26 cellular contexts compared by ENCODE assay signal in genomic region chr17:17147821-17148220, GRCh38. TPM values are rescaled to one million over a fixed set of nuclear protein-coding genes. Genes with fewer than 3 reads are reported as not detected.
DNase-seq lines count a peak whose midpoint lies in the region; ATAC-seq lines count a peak whose summit lies in the region.
"Had no signal": no experiment of that assay in that cellular context is flagged by ENCODE, and none has a peak within 500 bp of the region (broad histone marks: within the 10 kb centered on the region; RNA-seq: fewer than 3 reads in every experiment).

No MANE protein-coding gene starts in this region.

- DNase-seq in activated T-cell treated with anti-CD3 and anti-CD28 coated beads, Interleukin-2, amount 50 U/mL, for 24 hours, result no peak
- DNase-seq in activated T-cell treated with anti-CD3 and anti-CD28 coated beads, Interleukin-2, amount 50 U/mL, for 72 hours, result no peak
- DNase-seq in fibroblast of peridontal ligament (ENCODE audit: extremely low read depth) (peak; percentile 72), T-cell (no peak)
- DNase-seq in stimulated activated effector memory CD8-positive, alpha-beta T cell treated with anti-CD3 and anti-CD28 coated beads, Interleukin-12 subunit alpha, Interleukin-12 subunit beta, amount 100 ng/mL, for 72 hours (ENCODE audit: low spot score in 2 of 2), result no peak
- DNase-seq in stimulated activated CD4-positive, alpha-beta T cell treated with anti-CD3 and anti-CD28 coated beads, Interleukin-2, amount 100 ng/mL, for 48 hours, result no peak
- DNase-seq: 8988T; activated gamma-delta T cell; activated naive CD8-positive, alpha-beta T cell treated with anti-CD3 and anti-CD28 coated beads, Interleukin-2, amount 50 U/mL, for 24 hours; activated T-cell treated with anti-CD3 and anti-CD28 coated beads for 4 hours; COR-L47; DMS53; erythroblast; GF-D8; Kasumi-1; mucosa of descending colon; SK-N-SH; stimulated activated CD4-positive, alpha-beta T cell treated with anti-CD3 and anti-CD28 coated beads, Interleukin-2, amount 100 ng/mL, for 24 hours; T-helper 17 cell; transverse colon had no signal

- H3K27ac Mint-ChIP-seq in activated T-cell treated with anti-CD3 and anti-CD28 coated beads, Interleukin-2, amount 50 U/mL, for 24 hours, result peak overlapping the region; percentile 1
- H3K27ac Mint-ChIP-seq in activated T-cell treated with anti-CD3 and anti-CD28 coated beads, Interleukin-2, amount 50 U/mL, for 72 hours, result no peak overlapping the region
- H3K27ac Mint-ChIP-seq in activated T-helper 17 cell treated with anti-CD3 and anti-CD28 coated beads, Interleukin-2, amount 50 U/mL, for 72 hours, result peak overlapping the region; percentile 83
- peak overlapping the region; percentile 68 for H3K27ac Mint-ChIP-seq in stimulated activated effector memory CD8-positive, alpha-beta T cell treated with anti-CD3 and anti-CD28 coated beads, Interleukin-12 subunit alpha, Interleukin-12 subunit beta, amount 100 ng/mL, for 72 hours
- no peak overlapping the region for H3K27ac Mint-ChIP-seq in T-cell
- H3K27ac Mint-ChIP-seq: activated naive CD8-positive, alpha-beta T cell treated with anti-CD3 and anti-CD28 coated beads, Interleukin-2, amount 50 U/mL, for 24 hours; natural killer cell treated with Interleukin-12 subunit alpha and Interleukin-12 subunit beta and Interleukin-15 and Interleukin-18, amount 100 ng/mL, for 72 hours; T-helper 17 cell had no signal

- H3K27me3 Mint-ChIP-seq in activated T-cell treated with anti-CD3 and anti-CD28 coated beads, Interleukin-2, amount 50 U/mL, for 24 hours, result no peaks in the 10 kb centered on the region
- no peaks in the 10 kb centered on the region for H3K27me3 Mint-ChIP-seq in activated T-cell treated with anti-CD3 and anti-CD28 coated beads, Interleukin-2, amount 50 U/mL, for 72 hours (ENCODE audit: low read depth)
- no peaks in the 10 kb centered on the region for H3K27me3 Mint-ChIP-seq in activated T-helper 17 cell treated with anti-CD3 and anti-CD28 coated beads, Interleukin-2, amount 50 U/mL, for 72 hours
- H3K27me3 Mint-ChIP-seq in T-cell, result no peaks in the 10 kb centered on the region
- H3K27me3 Mint-ChIP-seq: activated naive CD8-positive, alpha-beta T cell treated with anti-CD3 and anti-CD28 coated beads, Interleukin-2, amount 50 U/mL, for 24 hours; brain; natural killer cell treated with Interleukin-12 subunit alpha and Interleukin-12 subunit beta and Interleukin-15 and Interleukin-18, amount 100 ng/mL, for 72 hours; T-helper 17 cell had no signal

- no peaks in the 10 kb centered on the region for H3K9me3 Mint-ChIP-seq in activated T-cell treated with anti-CD3 and anti-CD28 coated beads, Interleukin-2, amount 50 U/mL, for 24 hours
- no peaks in the 10 kb centered on the region for H3K9me3 Mint-ChIP-seq in activated T-cell treated with anti-CD3 and anti-CD28 coated beads, Interleukin-2, amount 50 U/mL, for 72 hours
- no peaks in the 10 kb centered on the region for H3K9me3 Mint-ChIP-seq in activated T-helper 17 cell treated with anti-CD3 and anti-CD28 coated beads, Interleukin-2, amount 50 U/mL, for 72 hours
- no peaks in the 10 kb centered on the region for H3K9me3 Mint-ChIP-seq in stimulated activated effector memory CD8-positive, alpha-beta T cell treated with anti-CD3 and anti-CD28 coated beads, Interleukin-12 subunit alpha, Interleukin-12 subunit beta, amount 100 ng/mL, for 72 hours
- no peaks in the 10 kb centered on the region for H3K9me3 Mint-ChIP-seq in T-cell
- H3K9me3 Mint-ChIP-seq: activated naive CD8-positive, alpha-beta T cell treated with anti-CD3 and anti-CD28 coated beads, Interleukin-2, amount 50 U/mL, for 24 hours; brain; natural killer cell treated with Interleukin-12 subunit alpha and Interleukin-12 subunit beta and Interleukin-15 and Interleukin-18, amount 100 ng/mL, for 72 hours had no signal

- H3K4me1 Mint-ChIP-seq in activated T-cell treated with anti-CD3 and anti-CD28 coated beads, Interleukin-2, amount 50 U/mL, for 24 hours (ENCODE audit: low read depth), result peaks cover 29% of the 10 kb centered on the region
- peaks cover 30% of the 10 kb centered on the region for H3K4me1 Mint-ChIP-seq in activated T-cell treated with anti-CD3 and anti-CD28 coated beads, Interleukin-2, amount 50 U/mL, for 72 hours (ENCODE audit: low read depth)
- peaks cover 43% of the 10 kb centered on the region for H3K4me1 Mint-ChIP-seq in activated T-helper 17 cell treated with anti-CD3 and anti-CD28 coated beads, Interleukin-2, amount 50 U/mL, for 72 hours
- H3K4me1 Mint-ChIP-seq in stimulated activated effector memory CD8-positive, alpha-beta T cell treated with anti-CD3 and anti-CD28 coated beads, Interleukin-12 subunit alpha, Interleukin-12 subunit beta, amount 100 ng/mL, for 72 hours, result peaks cover 51% of the 10 kb centered on the region
- peaks cover 16 to 25% (median 18%) of the 10 kb centered on the region in 3 donors for H3K4me1 Mint-ChIP-seq in T-cell
- H3K4me1 Mint-ChIP-seq: brain had no signal

- peaks cover 92% of the 10 kb centered on the region for H3K36me3 Mint-ChIP-seq in activated T-cell treated with anti-CD3 and anti-CD28 coated beads, Interleukin-2, amount 50 U/mL, for 24 hours (ENCODE audit: low read depth)
- H3K36me3 Mint-ChIP-seq in activated T-cell treated with anti-CD3 and anti-CD28 coated beads, Interleukin-2, amount 50 U/mL, for 72 hours (ENCODE audit: insufficient read depth in 2 of 2), result peaks cover 0 to 4% of the 10 kb centered on the region in 2 donors
- H3K36me3 Mint-ChIP-seq in activated T-helper 17 cell treated with anti-CD3 and anti-CD28 coated beads, Interleukin-2, amount 50 U/mL, for 72 hours (ENCODE audit: low read depth), result peaks cover 88% of the 10 kb centered on the region
- peaks cover 84% of the 10 kb centered on the region for H3K36me3 Mint-ChIP-seq in stimulated activated effector memory CD8-positive, alpha-beta T cell treated with anti-CD3 and anti-CD28 coated beads, Interleukin-12 subunit alpha, Interleukin-12 subunit beta, amount 100 ng/mL, for 72 hours
- peaks cover 50% of the 10 kb centered on the region for H3K36me3 Mint-ChIP-seq in T-cell
- H3K36me3 Mint-ChIP-seq: natural killer cell treated with Interleukin-12 subunit alpha and Interleukin-12 subunit beta and Interleukin-15 and Interleukin-18, amount 100 ng/mL, for 72 hours had no signal

- ATAC-seq in activated T-cell treated with anti-CD3 and anti-CD28 coated beads, Interleukin-2, amount 50 U/mL, for 72 hours (replicated peaks in 1 of 2), result no peak
- ATAC-seq in activated T-helper 17 cell treated with anti-CD3 and anti-CD28 coated beads, Interleukin-2, amount 50 U/mL, for 72 hours (replicated peaks), result no peak
- no peak for ATAC-seq in stimulated activated effector memory CD8-positive, alpha-beta T cell treated with anti-CD3 and anti-CD28 coated beads, Interleukin-12 subunit alpha, Interleukin-12 subunit beta, amount 100 ng/mL, for 72 hours
- ATAC-seq in HG02623 (IDR thresholded peaks at IDR 0.05; ENCODE audit: unreplicated experiment), result no peak
- ATAC-seq in T-cell (replicated peaks in 1 of 4), result no peak
- ATAC-seq: activated naive CD8-positive, alpha-beta T cell treated with anti-CD3 and anti-CD28 coated beads, Interleukin-2, amount 50 U/mL, for 24 hours; HepG2; mucosa of descending colon; natural killer cell treated with Interleukin-12 subunit alpha and Interleukin-12 subunit beta and Interleukin-15 and Interleukin-18, amount 100 ng/mL, for 72 hours; T-helper 17 cell had no signal

- CTCF ChIA-PET in T-cell (lab: Charles Lee), result no interaction called here

- POLR2A ChIA-PET in T-cell (lab: Charles Lee), result no interaction called here

- no peak overlapping the region for H3K4me3 Mint-ChIP-seq in activated T-cell treated with anti-CD3 and anti-CD28 coated beads, Interleukin-2, amount 50 U/mL, for 24 hours
- no peak overlapping the region for H3K4me3 Mint-ChIP-seq in activated T-cell treated with anti-CD3 and anti-CD28 coated beads, Interleukin-2, amount 50 U/mL, for 72 hours
- no peak overlapping the region for H3K4me3 Mint-ChIP-seq in activated T-helper 17 cell treated with anti-CD3 and anti-CD28 coated beads, Interleukin-2, amount 50 U/mL, for 72 hours
- H3K4me3 Mint-ChIP-seq in stimulated activated effector memory CD8-positive, alpha-beta T cell treated with anti-CD3 and anti-CD28 coated beads, Interleukin-12 subunit alpha, Interleukin-12 subunit beta, amount 100 ng/mL, for 72 hours, result no peak overlapping the region
- H3K4me3 Mint-ChIP-seq in T-cell, result no peak overlapping the region
- H3K4me3 Mint-ChIP-seq: activated naive CD8-positive, alpha-beta T cell treated with anti-CD3 and anti-CD28 coated beads, Interleukin-2, amount 50 U/mL, for 24 hours; brain; natural killer cell treated with Interleukin-12 subunit alpha and Interleukin-12 subunit beta and Interleukin-15 and Interleukin-18, amount 100 ng/mL, for 72 hours; T-helper 17 cell had no signal

RNA-seq across cellular contexts. Expression of gene PLD6, which starts 58.3 kb away (rescaled TPM):
- 1 to 10 TPM; 6.8 to 8.0 TPM for total RNA-seq in activated T-cell treated with anti-CD3 and anti-CD28 coated beads, Interleukin-2, amount 50 U/mL, for 72 hours
- total RNA-seq in activated T-helper 17 cell treated with anti-CD3 and anti-CD28 coated beads, Interleukin-2, amount 50 U/mL, for 72 hours, result 10 to 100 TPM; 20.6 to 24.5 TPM
- total RNA-seq in T-cell, result 10 to 100 TPM in 4 of 5 donors, 1 to 10 TPM in 1; 7.3 to 18.3 (median 11.1) TPM
- total RNA-seq: OCI-LY7 had no signal

Comparison
In these comparisons a context has a peak if more than half of its experiments do, and no peak if none do; other contexts are left out.
1. H3K27ac Mint-ChIP-seq: peak in activated T-cell treated with anti-CD3 and anti-CD28 coated beads, Interleukin-2, amount 50 U/mL, for 24 hours (single experiment), activated T-helper 17 cell treated with anti-CD3 and anti-CD28 coated beads, Interleukin-2, amount 50 U/mL, for 72 hours (single experiment) and stimulated activated effector memory CD8-positive, alpha-beta T cell treated with anti-CD3 and anti-CD28 coated beads, Interleukin-12 subunit alpha, Interleukin-12 subunit beta, amount 100 ng/mL, for 72 hours (single experiment); none in activated T-cell treated with anti-CD3 and anti-CD28 coated beads, Interleukin-2, amount 50 U/mL, for 72 hours (single experiment) and T-cell (0 of 2).